In the genomic region with DNA sequence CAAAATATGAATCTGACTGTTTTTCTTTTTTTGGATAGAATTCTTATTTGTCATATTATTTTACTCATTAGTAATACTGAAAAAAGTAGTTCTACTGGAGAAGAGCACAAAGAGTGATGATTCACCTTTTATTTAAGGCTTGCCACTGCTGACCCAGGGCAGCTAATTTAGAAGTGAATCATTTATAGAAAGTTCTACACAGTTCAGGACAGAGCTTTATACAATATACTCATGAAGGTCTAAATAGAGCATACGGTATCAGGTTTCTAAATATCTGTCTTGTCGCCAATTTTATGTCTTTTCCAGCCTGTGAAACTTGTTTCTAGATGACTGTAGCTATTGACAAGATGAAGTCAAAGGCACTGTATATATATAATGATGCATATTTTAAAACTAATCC, we compare ENCODE assay signal across 10 cellular contexts. TPM values are rescaled to one million over a fixed set of nuclear protein-coding genes. Genes with fewer than 3 reads are reported as not detected.
DNase-seq lines count a peak whose midpoint lies in the region; ATAC-seq and TF ChIP-seq lines count a peak whose summit lies in the region.
"Had no signal": no experiment of that assay in that cellular context is flagged by ENCODE, and none has a peak within 500 bp of the region (broad histone marks: within the 10 kb centered on the region; RNA-seq: fewer than 3 reads in every experiment).

No MANE protein-coding gene starts in this region.

- H3K4me2 ChIP-seq in mesenchymal stem cell (ENCODE audit: low read length, poor library complexity, severe bottlenecking) (no peak overlapping the region), hepatocyte (no peak overlapping the region)

- H2BK15ac ChIP-seq in mesenchymal stem cell (ENCODE audit: low read depth, poor library complexity, severe bottlenecking), result no peak overlapping the region

- no peak overlapping the region for H3K14ac ChIP-seq in mesenchymal stem cell (ENCODE audit: low read length in 2 of 2)

- no peak overlapping the region for H3K27ac ChIP-seq in mesenchymal stem cell (ENCODE audit: low read length, poor library complexity, severe bottlenecking)
- no peak overlapping the region for H3K27ac ChIP-seq in hepatocyte
- H3K27ac ChIP-seq: cardiac muscle cell had no signal

- no peak overlapping the region for H2AK5ac ChIP-seq in mesenchymal stem cell (ENCODE audit: low read length, severe bottlenecking)

- WGBS in mesenchymal stem cell, result no CpG with 5 or more reads among the region's 2 CpGs
- 45% methylated on average over 2 of the region's 2 CpGs for WGBS in hepatocyte (ENCODE audit: low lambda C conversion rate, missing lambda C conversion rate)

- no peak overlapping the region for H2BK5ac ChIP-seq in mesenchymal stem cell (ENCODE audit: low read depth, low read length, poor library complexity, severe bottlenecking)

- H2BK120ac ChIP-seq in mesenchymal stem cell (ENCODE audit: low read depth, low read length), result no peak overlapping the region

- H3K4me1 ChIP-seq in mesenchymal stem cell (ENCODE audit: control insufficient read depth, insufficient read depth, low read depth, low read length), result no peaks in the 10 kb centered on the region
- no peaks in the 10 kb centered on the region for H3K4me1 ChIP-seq in hepatocyte (ENCODE audit: insufficient read depth)

- H3K4me3 ChIP-seq in GM12865 (ENCODE audit: low read depth, low read length), result no peak overlapping the region
- no peak overlapping the region for H3K4me3 ChIP-seq in astrocyte of the spinal cord (ENCODE audit: low read depth, low read length)
- H3K4me3 ChIP-seq in mesenchymal stem cell (ENCODE audit: insufficient read depth in 1 of 2, low read depth in 1 of 2, low read length in 2 of 2), result no peak overlapping the region
- no peak overlapping the region for H3K4me3 ChIP-seq in hepatocyte
- H3K4me3 ChIP-seq: cardiac muscle cell had no signal

- H3K9me2 ChIP-seq in hepatocyte (replicated peaks; ENCODE audit: insufficient read depth), result no peaks in the 10 kb centered on the region

- H2AFZ ChIP-seq in mesenchymal stem cell (ENCODE audit: low read depth, low read length) (no peak overlapping the region), hepatocyte (no peak overlapping the region)

- peak; percentile 96 for ATAC-seq in HG02884 (IDR thresholded peaks at IDR 0.05; ENCODE audit: unreplicated experiment)
- ATAC-seq: naive thymus-derived CD4-positive, alpha-beta T cell had no signal

- no peaks in the 10 kb centered on the region for H3K27me3 ChIP-seq in mesenchymal stem cell (ENCODE audit: control insufficient read depth in 1 of 2, insufficient read depth in 1 of 2, low read length in 2 of 2)
- H3K27me3 ChIP-seq in hepatocyte, result no peaks in the 10 kb centered on the region
- H3K27me3 ChIP-seq: cardiac muscle cell had no signal

- no peak overlapping the region for H2BK12ac ChIP-seq in mesenchymal stem cell (ENCODE audit: low read length in 2 of 2)

- in situ Hi-C loops in astrocyte of the spinal cord (cut with HindIII; ENCODE audit: low sequenced_read_pairs), result no loop called here

- H3K23ac ChIP-seq in mesenchymal stem cell (ENCODE audit: low read length in 2 of 2), result no peak overlapping the region

- no peak overlapping the region for H3K18ac ChIP-seq in mesenchymal stem cell (ENCODE audit: low read depth in 1 of 2, low read length in 2 of 2)

- no peak overlapping the region for H4K91ac ChIP-seq in mesenchymal stem cell (ENCODE audit: low read length)

- H3K4ac ChIP-seq in mesenchymal stem cell (ENCODE audit: low read depth in 1 of 2, low read length in 2 of 2), result no peak overlapping the region

- peak; percentile 24 for DNase-seq in GM12865 (ENCODE audit: low read depth)
- DNase-seq in astrocyte of the spinal cord (ENCODE audit: low read depth, low spot score), result peak; percentile 88
- no peak for DNase-seq in mesenchymal stem cell
- no peak for DNase-seq in medulla oblongata (ENCODE audit: extremely low spot score)
- no peak for DNase-seq in NCI-H2029 treated with DMSO at 0.1 percent for 48 hours (lab: John Stamatoyannopoulos, UW)
- DNase-seq in stimulated activated CD4-positive, alpha-beta T cell treated with anti-CD3 and anti-CD28 coated beads, Interleukin-4, amount 100 ng/mL, for 24 hours, result no peak
- DNase-seq in hepatocyte (ENCODE audit: low spot score), result no peak
- DNase-seq: naive thymus-derived CD4-positive, alpha-beta T cell had no signal

- no peaks in the 10 kb centered on the region for H3K79me1 ChIP-seq in mesenchymal stem cell (replicated peaks; ENCODE audit: low read length, poor library complexity, severe bottlenecking)

- no peak overlapping the region for H4K8ac ChIP-seq in mesenchymal stem cell (ENCODE audit: low read length)

- peaks cover 8% of the 10 kb centered on the region for H3K79me2 ChIP-seq in hepatocyte

- H3K9me3 ChIP-seq in mesenchymal stem cell (ENCODE audit: control insufficient read depth, low read length) (no peaks in the 10 kb centered on the region), hepatocyte (ENCODE audit: low read depth) (no peaks in the 10 kb centered on the region)

- TF ChIP-seq CTCF in GM12865 (IDR thresholded peaks at IDR 0.05; ENCODE audit: insufficient read depth, low read depth, low read length, missing control alignments), result no peak
- TF ChIP-seq CTCF in astrocyte of the spinal cord (IDR thresholded peaks at IDR 0.05; ENCODE audit: low read depth, low read length), result no peak
- no peak for TF ChIP-seq CTCF in hepatocyte (IDR thresholded peaks at IDR 0.05; ENCODE audit: poor library complexity)

- H3K9ac ChIP-seq in mesenchymal stem cell (ENCODE audit: low read length), result peak overlapping the region; percentile 59

- no peaks in the 10 kb centered on the region for H4K20me1 ChIP-seq in hepatocyte (ENCODE audit: insufficient read depth, poor library complexity, severe bottlenecking)

- H3K36me3 ChIP-seq in mesenchymal stem cell (ENCODE audit: control insufficient read depth in 1 of 2, insufficient read depth in 2 of 2, low read depth in 1 of 2, low read length in 2 of 2), result no peaks in the 10 kb centered on the region
- H3K36me3 ChIP-seq in hepatocyte (replicated peaks; ENCODE audit: insufficient read depth, low read depth), result no peaks in the 10 kb centered on the region
- H3K36me3 ChIP-seq: cardiac muscle cell had no signal

RNA-seq across cellular contexts. Expression of a gene that starts 25.0 kb away (rescaled TPM):
- 0.01 TPM for polyA plus RNA-seq in mesenchymal stem cell (2013, experiment 1 of 2)
- polyA plus RNA-seq in mesenchymal stem cell (2013, experiment 2 of 2), result not detected
- 24.0 TPM in 2 replicates for total RNA-seq in hepatocyte
- polyA plus RNA-seq in hepatocyte, result 8.4 and 16.9 TPM in 2 replicates
- polyA plus RNA-seq: cardiac muscle cell had no signal

Comparison
In these comparisons a context has a peak if more than half of its experiments do, and no peak if none do; other contexts are left out.
1. DNase-seq: peak in GM12865 (single experiment) and astrocyte of the spinal cord (single experiment); none in mesenchymal stem cell (single experiment), medulla oblongata (single experiment), NCI-H2029 treated with DMSO at 0.1 percent for 48 hours (single experiment), stimulated activated CD4-positive, alpha-beta T cell treated with anti-CD3 and anti-CD28 coated beads, Interleukin-4, amount 100 ng/mL, for 24 hours (single experiment) and hepatocyte (single experiment).